ENCODE assay signal across 18 cellular contexts in genomic region chr13:86846501-86846900, GRCh38.
"Had no signal": no experiment of that assay in that cellular context is flagged by ENCODE, and none has a peak within 500 bp of the region (broad histone marks: within the 10 kb centered on the region; RNA-seq: fewer than 3 reads in every experiment).

No MANE protein-coding gene starts in this region.

- H3K36me3 ChIP-seq: gastroesophageal sphincter, neutrophil, transverse colon had no signal

- H3K27me3 ChIP-seq: neutrophil, transverse colon had no signal

- H3K9me3 ChIP-seq: mucosa of descending colon, neutrophil, transverse colon had no signal

- H3K4me3 ChIP-seq: coronary artery, gastroesophageal sphincter, mucosa of descending colon, skin epidermis, transverse colon had no signal

- H3K4me1 ChIP-seq: gastroesophageal sphincter, transverse colon had no signal

- H3K27ac ChIP-seq: coronary artery, gastroesophageal sphincter, neutrophil, skin epidermis, transverse colon had no signal

- DNase-seq: activated CD4-positive, alpha-beta memory T cell treated with anti-CD3 and anti-CD28 coated beads for 36 hours; activated CD4-positive, alpha-beta T cell treated with anti-CD3 and anti-CD28 coated beads for 1 hour; activated CD8-positive, alpha-beta memory T cell treated with anti-CD3 and anti-CD28 coated beads, Interleukin-2, amount 10 ng/mL, durations not matched to agents 7 days and 5 days; activated naive CD4-positive, alpha-beta T cell treated with anti-CD3 and anti-CD28 coated beads for 36 hours; activated naive CD8-positive, alpha-beta T cell treated with anti-CD3 and anti-CD28 coated beads, Interleukin-2, amount 50 U/mL, for 24 hours; activated T-cell treated with anti-CD3 and anti-CD28 coated beads, Interleukin-2, amount 50 U/mL, for 1 hour; central memory CD4-positive, alpha-beta T cell; effector CD8-positive, alpha-beta T cell; mucosa of descending colon; naive thymus-derived CD8-positive, alpha-beta T cell; retina; stimulated activated CD4-positive, alpha-beta T cell treated with anti-CD3 and anti-CD28 coated beads, Interleukin-4, amount 100 ng/mL, for 4 hours; stimulated activated naive CD8-positive, alpha-beta T cell treated with anti-CD3 and anti-CD28 coated beads, Interleukin-15, Interleukin-2, amounts not matched to agents 100 U/mL and 50 U/mL, for 24 hours; transverse colon had no signal
